Comparison of ENCODE assay signal across 8 cellular contexts in genomic region chr6:90294989-90295853, GRCh38. TPM values are rescaled to one million over a fixed set of nuclear protein-coding genes. Genes with fewer than 3 reads are reported as not detected.
A peak's percentile ranks its signal among the peaks of the same experiment; 100 is the strongest.
DNase-seq lines count a peak whose midpoint lies in the region; ATAC-seq and TF ChIP-seq lines count a peak whose summit lies in the region.

No MANE protein-coding gene starts in this region.

- TF ChIP-seq CTCF in OCI-LY3 (IDR thresholded peaks at IDR 0.05; ENCODE audit: low read depth, low read length) (no peak), foreskin keratinocyte (conservative IDR thresholded peaks at IDR 0.05) (peak; percentile 60), neural progenitor cell (IDR thresholded peaks at IDR 0.05) (no peak)

- H4K20me1 ChIP-seq in OCI-LY3 (ENCODE audit: insufficient read depth, low read length) = no peaks in the 10 kb centered on the region; the same call in 1 of the 2 replicates
- peaks cover 32% of the 10 kb centered on the region for H4K20me1 ChIP-seq in neural progenitor cell (ENCODE audit: low read depth)

- H3K9ac ChIP-seq in OCI-LY3 (ENCODE audit: low read length) (peak overlapping the region; percentile 23; the same call in 1 of the 2 replicates), neural progenitor cell (no peak overlapping the region)

- no peaks in the 10 kb centered on the region for H3K36me3 Mint-ChIP-seq in neural progenitor cell

- H3K9me3 Mint-ChIP-seq in neural progenitor cell = no peaks in the 10 kb centered on the region
- H3K9me3 Mint-ChIP-seq in stimulated activated naive CD8-positive, alpha-beta T cell treated with anti-CD3 and anti-CD28 coated beads, Interleukin-15, amount 100 ng/mL, for 72 hours = no peaks in the 10 kb centered on the region

- H3K4me2 ChIP-seq in OCI-LY3 (ENCODE audit: low read length) = peak overlapping the region; percentile 82
- H3K4me2 ChIP-seq in neural progenitor cell = peak overlapping the region; percentile 90

- DNase-seq in NCI-H446 (lab: John Stamatoyannopoulos, UW) = peak; percentile 11 to 43
- DNase-seq in NCI-H446 treated with DMSO at 0.1 percent for 48 hours (lab: John Stamatoyannopoulos, UW) = no peak
- peak; percentile 71 for DNase-seq in activated T-helper 9 cell treated with anti-CD3 and anti-CD28 coated beads, Interleukin-2, amount 50 U/mL, for 16 hours (ENCODE audit: low read depth)
- peak; percentile 49 to 67 for DNase-seq in foreskin keratinocyte
- peak; percentile 54 for DNase-seq in neural progenitor cell (ENCODE audit: low spot score)
- DNase-seq in stimulated activated naive CD8-positive, alpha-beta T cell treated with anti-CD3 and anti-CD28 coated beads, Interleukin-15, amount 100 ng/mL, for 72 hours = peak; percentile 81 to 89
- no peak for DNase-seq in SIG-M5 (lab: John Stamatoyannopoulos, UW)

- H3K36me3 ChIP-seq in OCI-LY3 (replicated peaks; ENCODE audit: low read depth, low read length) = no peaks in the 10 kb centered on the region
- no peaks in the 10 kb centered on the region for H3K36me3 ChIP-seq in neural progenitor cell

- H3K27ac Mint-ChIP-seq in neural progenitor cell = no peak overlapping the region
- peak overlapping the region; percentile 95 to 98 for H3K27ac Mint-ChIP-seq in stimulated activated naive CD8-positive, alpha-beta T cell treated with anti-CD3 and anti-CD28 coated beads, Interleukin-15, amount 100 ng/mL, for 72 hours

- H3K4me3 ChIP-seq in OCI-LY3 (ENCODE audit: low read length) (peak overlapping the region; percentile 78), neural progenitor cell (peak overlapping the region; percentile 95)

- peaks cover 15% of the 10 kb centered on the region for H3F3A ChIP-seq in neural progenitor cell (ENCODE audit: low read depth)

- H3K27ac ChIP-seq in OCI-LY3 (ENCODE audit: low read length) (no peak overlapping the region), foreskin keratinocyte (peak overlapping the region; percentile 78), neural progenitor cell (no peak overlapping the region)

- no peaks in the 10 kb centered on the region; the same call in 1 of the 2 replicates for H3K9me3 ChIP-seq in OCI-LY3 (ENCODE audit: insufficient read depth, low read length)
- H3K9me3 ChIP-seq in neural progenitor cell (ENCODE audit: low read depth) = no peaks in the 10 kb centered on the region

- peak; percentile 30 for ATAC-seq in foreskin keratinocyte
- peak; percentile 62 for ATAC-seq in stimulated activated naive CD8-positive, alpha-beta T cell treated with anti-CD3 and anti-CD28 coated beads, Interleukin-15, amount 100 ng/mL, for 72 hours

- H3K27me3 ChIP-seq in OCI-LY3 (ENCODE audit: low read depth, low read length) (peaks cover 84% of the 10 kb centered on the region), foreskin keratinocyte (peaks cover 8% of the 10 kb centered on the region), neural progenitor cell (peaks cover 34% of the 10 kb centered on the region)

- H3K27me3 Mint-ChIP-seq in neural progenitor cell (ENCODE audit: insufficient read depth, low read depth) = peaks cover 12% of the 10 kb centered on the region
- H3K27me3 Mint-ChIP-seq in stimulated activated naive CD8-positive, alpha-beta T cell treated with anti-CD3 and anti-CD28 coated beads, Interleukin-15, amount 100 ng/mL, for 72 hours = peaks cover 9% of the 10 kb centered on the region

- H2AFZ ChIP-seq in OCI-LY3 (ENCODE audit: low read depth, low read length) (peak overlapping the region; percentile 65; the same call in 1 of the 2 replicates), neural progenitor cell (replicated peaks) (no peak overlapping the region)

- H3K4me1 ChIP-seq in OCI-LY3 (ENCODE audit: low read length) (peaks cover 7% of the 10 kb centered on the region; the same call in 1 of the 2 replicates), foreskin keratinocyte (no peaks in the 10 kb centered on the region), neural progenitor cell (peaks cover 31% of the 10 kb centered on the region)

- no peaks in the 10 kb centered on the region for H3K79me2 ChIP-seq in OCI-LY3 (ENCODE audit: low read length)
- H3K79me2 ChIP-seq in neural progenitor cell (ENCODE audit: low read depth) = no peaks in the 10 kb centered on the region

- H3K4me1 Mint-ChIP-seq in neural progenitor cell = peaks cover 57% of the 10 kb centered on the region
- H3K4me1 Mint-ChIP-seq in stimulated activated naive CD8-positive, alpha-beta T cell treated with anti-CD3 and anti-CD28 coated beads, Interleukin-15, amount 100 ng/mL, for 72 hours = peaks cover 69% of the 10 kb centered on the region

- H3K4me3 Mint-ChIP-seq in neural progenitor cell = peak overlapping the region; percentile 89
- H3K4me3 Mint-ChIP-seq in stimulated activated naive CD8-positive, alpha-beta T cell treated with anti-CD3 and anti-CD28 coated beads, Interleukin-15, amount 100 ng/mL, for 72 hours = peak overlapping the region; percentile 89 to 100

RNA-seq across cellular contexts. Expression of gene BACH2, which starts 1.4 kb away (rescaled TPM):
- 0.99 and 1.4 TPM in 2 replicates for total RNA-seq in foreskin keratinocyte
- 0.17 and 0.27 TPM in 2 replicates for polyA plus RNA-seq in foreskin keratinocyte
- total RNA-seq in neural progenitor cell (ENCODE audit: low replicate concordance) = 3.9 and 5.3 TPM in 2 replicates

Comparison
In these comparisons a context has a peak if more than half of its experiments do, and no peak if none do; other contexts are left out.
1. DNase-seq: peak in NCI-H446 (2 of 2), activated T-helper 9 cell treated with anti-CD3 and anti-CD28 coated beads, Interleukin-2, amount 50 U/mL, for 16 hours (single experiment), foreskin keratinocyte (2 of 2), neural progenitor cell (single experiment) and stimulated activated naive CD8-positive, alpha-beta T cell treated with anti-CD3 and anti-CD28 coated beads, Interleukin-15, amount 100 ng/mL, for 72 hours (2 of 2); none in NCI-H446 treated with DMSO at 0.1 percent for 48 hours (single experiment) and SIG-M5 (single experiment).